In the genomic region with DNA sequence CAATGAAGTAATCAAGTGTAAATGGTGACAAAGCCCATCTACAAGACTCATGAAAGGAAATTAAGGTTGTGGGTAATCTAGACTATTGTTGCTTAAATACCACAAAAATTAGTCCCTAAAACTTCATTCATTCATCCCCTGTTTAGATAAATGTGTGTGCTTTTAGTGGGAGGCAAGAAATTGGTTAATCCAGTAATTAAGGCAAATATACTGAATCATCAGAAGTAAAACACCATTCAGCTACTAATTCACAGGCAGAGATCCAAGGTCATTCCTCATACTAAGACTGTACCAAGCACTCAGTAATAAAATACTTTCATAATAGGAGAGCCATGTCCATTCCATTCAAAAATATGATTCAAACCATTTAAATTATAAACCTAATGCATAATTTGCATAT, we compare ENCODE assay signal across 17 cellular contexts. TPM values are rescaled to one million over a fixed set of nuclear protein-coding genes. Genes with fewer than 3 reads are reported as not detected.
DNase-seq lines count a peak whose midpoint lies in the region; ATAC-seq, FAIRE-seq and TF ChIP-seq lines count a peak whose summit lies in the region.
"Had no signal": no experiment of that assay in that cellular context is flagged by ENCODE, and none has a peak within 500 bp of the region (broad histone marks: within the 10 kb centered on the region; RNA-seq: fewer than 3 reads in every experiment).

No MANE protein-coding gene starts in this region.

- H3K4me3 ChIP-seq in body of pancreas (no peak overlapping the region), kidney (ENCODE audit: low read length in 2 of 2) (no peak overlapping the region)
- H3K4me3 ChIP-seq: prostate gland had no signal

- H3K4me1 Mint-ChIP-seq in HFFc6 (ENCODE audit: low read depth): peaks cover 63% of the 10 kb centered on the region
- H3K4me1 Mint-ChIP-seq: activated naive CD8-positive, alpha-beta T cell treated with anti-CD3 and anti-CD28 coated beads, Interleukin-2, amount 10 ng/mL, durations not matched to agents 7 days and 5 days had no signal

- H3K36me3 Mint-ChIP-seq in HFFc6 (ENCODE audit: low read depth): no peaks in the 10 kb centered on the region
- H3K36me3 Mint-ChIP-seq: activated CD4-positive, alpha-beta memory T cell treated with anti-CD3 and anti-CD28 coated beads for 36 hours; activated naive CD8-positive, alpha-beta T cell treated with anti-CD3 and anti-CD28 coated beads, Interleukin-2, amount 10 ng/mL, durations not matched to agents 7 days and 5 days had no signal

- peaks cover 83% of the 10 kb centered on the region for H3K4me1 ChIP-seq in body of pancreas
- peaks cover 10 to 28% of the 10 kb centered on the region in 2 donors for H3K4me1 ChIP-seq in kidney (ENCODE audit: control insufficient read depth in 1 of 2, insufficient read depth in 1 of 2, low read depth in 1 of 2, low read length in 2 of 2)
- H3K4me1 ChIP-seq: prostate gland had no signal

- H3K27ac ChIP-seq in body of pancreas: peak overlapping the region; percentile 16 to 54 (median 33)
- H3K27ac ChIP-seq in kidney (ENCODE audit: low read depth in 2 of 2, low read length in 2 of 2): peak overlapping the region; percentile 4 to 47
- H3K27ac ChIP-seq: prostate gland had no signal

- TF ChIP-seq CTCF in HFFc6 (IDR thresholded peaks at IDR 0.05): no peak
- no peak for TF ChIP-seq CTCF in body of pancreas (IDR thresholded peaks at IDR 0.05)
- no peak for TF ChIP-seq CTCF in kidney (IDR thresholded peaks at IDR 0.05; ENCODE audit: borderline replicate concordance, extremely low read depth, insufficient read depth)

- no peaks in the 10 kb centered on the region for H3K9me3 Mint-ChIP-seq in HFFc6
- H3K9me3 Mint-ChIP-seq: activated CD4-positive, alpha-beta memory T cell treated with anti-CD3 and anti-CD28 coated beads for 36 hours had no signal

- H3K36me3 ChIP-seq in body of pancreas (replicated peaks in 1 of 2; ENCODE audit: insufficient read depth in 1 of 2, low read depth in 2 of 2) (no peaks in the 10 kb centered on the region), kidney (ENCODE audit: control insufficient read depth in 1 of 2, insufficient read depth in 2 of 2, low read length in 2 of 2) (no peaks in the 10 kb centered on the region)
- H3K36me3 ChIP-seq: prostate gland had no signal

- peak; percentile 47 for FAIRE-seq in kidney (lab: Jason Lieb, UNC)
- FAIRE-seq: endometrium had no signal

- intact Hi-C loops in body of pancreas (cut with DNase I): no loop called here
- intact Hi-C loops in kidney (cut with DNase I): no loop called here

- DNase-seq in HFFc6 (no peak), body of pancreas (no peak), kidney (no peak), stromal cell of bone marrow (ENCODE audit: low read depth) (peak; percentile 34), Kasumi-1 (lab: John Stamatoyannopoulos, UW) (no peak), MV-4-11 (lab: John Stamatoyannopoulos, UW) (no peak)
- DNase-seq: activated CD4-positive, alpha-beta memory T cell treated with anti-CD3 and anti-CD28 coated beads for 36 hours; activated naive CD8-positive, alpha-beta T cell treated with anti-CD3 and anti-CD28 coated beads, Interleukin-2, amount 10 ng/mL, durations not matched to agents 7 days and 5 days; activated T-cell treated with anti-CD3 and anti-CD28 coated beads, Interleukin-2, amount 50 U/mL, for 48 hours; C1 segment of cervical spinal cord; DMS53; NCI-H187; NCI-H510A; OCI-M1 had no signal

- no peak overlapping the region for H3K9ac ChIP-seq in kidney (ENCODE audit: low read length in 2 of 2)

- H3K4me3 Mint-ChIP-seq in HFFc6: no peak overlapping the region
- H3K4me3 Mint-ChIP-seq: activated CD4-positive, alpha-beta memory T cell treated with anti-CD3 and anti-CD28 coated beads for 36 hours; activated naive CD8-positive, alpha-beta T cell treated with anti-CD3 and anti-CD28 coated beads, Interleukin-2, amount 10 ng/mL, durations not matched to agents 7 days and 5 days had no signal

- H3K9me3 ChIP-seq in body of pancreas (no peaks in the 10 kb centered on the region), kidney (ENCODE audit: control insufficient read depth in 1 of 2, low read length in 2 of 2) (no peaks in the 10 kb centered on the region)
- H3K9me3 ChIP-seq: prostate gland had no signal

- TF ChIP-seq POLR2A in body of pancreas (IDR thresholded peaks at IDR 0.05): no peak

- H3K27me3 ChIP-seq in body of pancreas: no peaks in the 10 kb centered on the region

- H3K27me3 Mint-ChIP-seq in HFFc6 (ENCODE audit: insufficient read depth): no peaks in the 10 kb centered on the region; the same call in 1 of the 2 replicates
- H3K27me3 Mint-ChIP-seq: activated CD4-positive, alpha-beta memory T cell treated with anti-CD3 and anti-CD28 coated beads for 36 hours had no signal

- H3K27ac Mint-ChIP-seq in HFFc6: 0 out of 2 replicates have a peak overlapping the region, but pooled peaks have one; percentile 0
- H3K27ac Mint-ChIP-seq: activated CD4-positive, alpha-beta memory T cell treated with anti-CD3 and anti-CD28 coated beads for 36 hours; activated naive CD8-positive, alpha-beta T cell treated with anti-CD3 and anti-CD28 coated beads, Interleukin-2, amount 10 ng/mL, durations not matched to agents 7 days and 5 days had no signal

- ATAC-seq in body of pancreas (peak; percentile 41), HG02678 (IDR thresholded peaks at IDR 0.05; ENCODE audit: unreplicated experiment) (no peak)

RNA-seq across cellular contexts. Expression of a gene that starts 21.1 kb away (rescaled TPM):
- 10 to 100 TPM; 13.9 to 20.2 (median 17.7) TPM for total RNA-seq in HFFc6 (2021; fragmentation: NEBNext Ultra II Directional; extraction: Animal tissue kit (Norgen Biotek cat#: 25700))
- total RNA-seq in body of pancreas (100 to 1,000 TPM; 120 to 145 TPM), kidney (109 TPM)
- polyA plus RNA-seq in kidney (ENCODE audit: insufficient read depth, low read depth, low replicate concordance): 22.7 TPM

RNA-seq across cellular contexts. Expression of a gene that starts 55.0 kb away (rescaled TPM):
- total RNA-seq in HFFc6 (2021; fragmentation: NEBNext Ultra II Directional; extraction: Animal tissue kit (Norgen Biotek cat#: 25700)): 10 to 100 TPM; 53.7 to 64.4 (median 60.2) TPM
- total RNA-seq in body of pancreas: 10 to 100 TPM; 17.5 to 27.8 TPM
- total RNA-seq in kidney: 37.8 TPM
- 9.1 TPM for polyA plus RNA-seq in kidney (ENCODE audit: insufficient read depth, low read depth, low replicate concordance)
